17 cellular contexts compared by ENCODE assay signal in the genomic region with DNA sequence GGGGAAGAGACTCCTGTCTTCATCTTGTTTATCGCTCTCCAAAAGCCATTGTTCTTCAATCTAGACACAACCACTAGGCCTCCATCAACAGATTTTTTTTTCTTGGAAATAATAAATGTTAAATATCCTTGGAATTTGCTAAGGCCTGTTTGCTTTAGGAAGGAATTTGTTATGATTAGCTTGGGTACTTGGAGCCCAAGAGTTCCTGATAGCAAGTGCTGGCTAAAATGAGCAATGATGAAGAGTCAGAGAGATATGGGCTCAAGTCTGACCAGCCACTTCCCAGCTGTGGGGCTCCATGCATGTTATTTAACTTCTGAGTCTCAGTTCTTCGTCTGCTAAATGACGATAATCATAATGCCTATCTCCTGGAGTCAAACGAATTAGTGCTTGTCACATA.
A peak's percentile ranks its signal among the peaks of the same experiment; 100 is the strongest.
DNase-seq lines count a peak whose midpoint lies in the region; ATAC-seq and TF ChIP-seq lines count a peak whose summit lies in the region.
"Had no signal": no experiment of that assay in that cellular context is flagged by ENCODE, and none has a peak within 500 bp of the region (broad histone marks: within the 10 kb centered on the region; RNA-seq: fewer than 3 reads in every experiment).

No MANE protein-coding gene starts in this region.

- H3K4me3 ChIP-seq in AG04449 (ENCODE audit: low read depth, low read length) (no peak overlapping the region), choroid plexus epithelial cell (ENCODE audit: low read depth, low read length) (no peak overlapping the region)
- H3K4me3 ChIP-seq: BLaER1 treated with 17β-estradiol and CSF1 and Interleukin-3, amounts not matched to agents 10 nM and 100 nM had no signal

- peak overlapping the region; percentile 80 for H3K27ac Mint-ChIP-seq in mesothelial cell of epicardium
- no peak overlapping the region for H3K27ac Mint-ChIP-seq in stimulated activated effector memory CD8-positive, alpha-beta T cell treated with anti-CD3 and anti-CD28 coated beads, Interleukin-12 subunit alpha, Interleukin-12 subunit beta, amount 100 ng/mL, for 72 hours
- H3K27ac Mint-ChIP-seq: CD8-positive, alpha-beta T cell had no signal

- peaks cover 21% of the 10 kb centered on the region for H3K4me1 Mint-ChIP-seq in mesothelial cell of epicardium
- no peaks in the 10 kb centered on the region for H3K4me1 Mint-ChIP-seq in stimulated activated effector memory CD8-positive, alpha-beta T cell treated with anti-CD3 and anti-CD28 coated beads, Interleukin-12 subunit alpha, Interleukin-12 subunit beta, amount 100 ng/mL, for 72 hours

- DNase-seq in AG04449 (ENCODE audit: low read depth, low spot score) = peak; percentile 34
- peak; percentile 27 for DNase-seq in GM04503 (ENCODE audit: low read depth)
- DNase-seq in choroid plexus epithelial cell (ENCODE audit: low read depth) = peak; percentile 6
- no peak for DNase-seq in mesothelial cell of epicardium (ENCODE audit: low spot score in 2 of 2, unreplicated experiment in 2 of 2)
- DNase-seq in stimulated activated effector memory CD8-positive, alpha-beta T cell treated with anti-CD3 and anti-CD28 coated beads, Interleukin-12 subunit alpha, Interleukin-12 subunit beta, amount 100 ng/mL, for 72 hours (ENCODE audit: low spot score in 2 of 2) = no peak
- DNase-seq in NCI-H2171 treated with DMSO at 0.1 percent for 48 hours (lab: John Stamatoyannopoulos, UW) = no peak
- no peak for DNase-seq in stimulated activated CD4-positive, alpha-beta T cell treated with anti-CD3 and anti-CD28 coated beads, Interleukin-4, amount 100 ng/mL, for 24 hours
- DNase-seq in DMS153 (lab: John Stamatoyannopoulos, UW) = no peak
- DNase-seq: 8988T; CD8-positive, alpha-beta T cell; H7; NCI-H1417 treated with DMSO at 0.1 percent for 48 hours; NCI-H187 treated with DMSO at 0.1 percent for 48 hours; NCI-H345; NCI-H524 treated with DMSO at 0.1 percent for 48 hours; SHP77 treated with DMSO at 0.1 percent for 48 hours had no signal

- POLR2A ChIA-PET in AG04449 (lab: Yijun Ruan, JAX) = no interaction called here

- H3K9me3 Mint-ChIP-seq in mesothelial cell of epicardium = peaks cover 5% of the 10 kb centered on the region
- H3K9me3 Mint-ChIP-seq in stimulated activated effector memory CD8-positive, alpha-beta T cell treated with anti-CD3 and anti-CD28 coated beads, Interleukin-12 subunit alpha, Interleukin-12 subunit beta, amount 100 ng/mL, for 72 hours = no peaks in the 10 kb centered on the region
- H3K9me3 Mint-ChIP-seq: CD8-positive, alpha-beta T cell had no signal

- no peaks in the 10 kb centered on the region for H3K36me3 Mint-ChIP-seq in mesothelial cell of epicardium
- H3K36me3 Mint-ChIP-seq in stimulated activated effector memory CD8-positive, alpha-beta T cell treated with anti-CD3 and anti-CD28 coated beads, Interleukin-12 subunit alpha, Interleukin-12 subunit beta, amount 100 ng/mL, for 72 hours = no peaks in the 10 kb centered on the region
- H3K36me3 Mint-ChIP-seq: CD8-positive, alpha-beta T cell had no signal

- CTCF ChIA-PET in AG04449 (lab: Yijun Ruan, JAX) = interaction anchor here (2.0 kb wide), 1 partner anchor 19 kb away, joined by 6 read pairs; no protein-coding TSS in a partner anchor

- H3K27me3 Mint-ChIP-seq in mesothelial cell of epicardium (ENCODE audit: low read depth) = no peaks in the 10 kb centered on the region

- no peak overlapping the region for H3K4me3 Mint-ChIP-seq in mesothelial cell of epicardium
- H3K4me3 Mint-ChIP-seq in stimulated activated effector memory CD8-positive, alpha-beta T cell treated with anti-CD3 and anti-CD28 coated beads, Interleukin-12 subunit alpha, Interleukin-12 subunit beta, amount 100 ng/mL, for 72 hours = no peak overlapping the region
- H3K4me3 Mint-ChIP-seq: CD8-positive, alpha-beta T cell had no signal

- TF ChIP-seq CTCF in AG04449 (IDR thresholded peaks at IDR 0.05; ENCODE audit: insufficient read depth, low read length, missing control alignments) (no peak), choroid plexus epithelial cell (conservative IDR thresholded peaks at IDR 0.05; ENCODE audit: low read depth, low read length) (no peak), mesothelial cell of epicardium (IDR thresholded peaks at IDR 0.05; ENCODE audit: unreplicated experiment) (no peak)

- ATAC-seq in stimulated activated effector memory CD8-positive, alpha-beta T cell treated with anti-CD3 and anti-CD28 coated beads, Interleukin-12 subunit alpha, Interleukin-12 subunit beta, amount 100 ng/mL, for 72 hours = no peak
- ATAC-seq: CD8-positive, alpha-beta T cell had no signal

Comparison
In these comparisons a context has a peak if more than half of its experiments do, and no peak if none do; other contexts are left out.
1. DNase-seq: peak in AG04449 (single experiment), GM04503 (single experiment) and choroid plexus epithelial cell (single experiment); none in mesothelial cell of epicardium (0 of 2), stimulated activated effector memory CD8-positive, alpha-beta T cell treated with anti-CD3 and anti-CD28 coated beads, Interleukin-12 subunit alpha, Interleukin-12 subunit beta, amount 100 ng/mL, for 72 hours (0 of 2), NCI-H2171 treated with DMSO at 0.1 percent for 48 hours (single experiment), stimulated activated CD4-positive, alpha-beta T cell treated with anti-CD3 and anti-CD28 coated beads, Interleukin-4, amount 100 ng/mL, for 24 hours (single experiment) and DMS153 (single experiment).